Comparison of ENCODE assay signal across 17 cellular contexts in genomic region chr12:3744216-3744883, GRCh38. TPM values are rescaled to one million over a fixed set of nuclear protein-coding genes. Genes with fewer than 3 reads are reported as not detected.
DNase-seq lines count a peak whose midpoint lies in the region; ATAC-seq and TF ChIP-seq lines count a peak whose summit lies in the region.
"Had no signal": no experiment of that assay in that cellular context is flagged by ENCODE, and none has a peak within 500 bp of the region (broad histone marks: within the 10 kb centered on the region; RNA-seq: fewer than 3 reads in every experiment).

No MANE protein-coding gene starts in this region.

- H3K4me3 Mint-ChIP-seq in CD4-positive, alpha-beta T cell: no peak overlapping the region
- H3K4me3 Mint-ChIP-seq in activated CD8-positive, alpha-beta T cell treated with anti-CD3 and anti-CD28 coated beads, Interleukin-2, amount 10 ng/mL, durations not matched to agents 7 days and 5 days: peak overlapping the region; percentile 20

- DNase-seq in CD4-positive, alpha-beta T cell: no peak
- DNase-seq in activated CD8-positive, alpha-beta T cell treated with anti-CD3 and anti-CD28 coated beads, Interleukin-2, amount 10 ng/mL, durations not matched to agents 7 days and 5 days: no peak
- no peak for DNase-seq in left cardiac atrium
- no peak for DNase-seq in mucosa of gallbladder (ENCODE audit: low spot score)
- DNase-seq in thyroid gland: no peak
- DNase-seq in RPMI8226: no peak
- DNase-seq in caudate nucleus (lab: John Stamatoyannopoulos, UW): no peak
- DNase-seq: activated CD8-positive, alpha-beta memory T cell treated with anti-CD3 and anti-CD28 coated beads for 24 hours; BE2C; effector CD4-positive, alpha-beta T cell; NCI-H1105; NCI-H446 treated with DMSO at 0.1 percent for 48 hours; retina; stomach had no signal

- peaks cover 64% of the 10 kb centered on the region for H3K36me3 Mint-ChIP-seq in CD4-positive, alpha-beta T cell (ENCODE audit: low read depth)
- H3K36me3 Mint-ChIP-seq in activated CD8-positive, alpha-beta T cell treated with anti-CD3 and anti-CD28 coated beads, Interleukin-2, amount 10 ng/mL, durations not matched to agents 7 days and 5 days (ENCODE audit: low read depth): peaks cover 65% of the 10 kb centered on the region

- POLR2A ChIA-PET in CD4-positive, alpha-beta T cell (lab: Charles Lee): interaction anchor here (2.3 kb wide), 1 partner anchor 9 kb away, joined by 11 read pairs; the partner anchor contains the start of gene CRACR2A
- POLR2A ChIA-PET in activated CD8-positive, alpha-beta T cell treated with anti-CD3 and anti-CD28 coated beads, Interleukin-2, amount 10 ng/mL, durations not matched to agents 7 days and 5 days (lab: Charles Lee): interaction anchor here (1.8 to 1.9 kb wide), 2 partner anchors 9 to 15 kb away, joined by 13 to 14 read pairs; partner anchors contain the start of gene CRACR2A

- H3K9me3 Mint-ChIP-seq in CD4-positive, alpha-beta T cell: no peaks in the 10 kb centered on the region
- no peaks in the 10 kb centered on the region for H3K9me3 Mint-ChIP-seq in activated CD8-positive, alpha-beta T cell treated with anti-CD3 and anti-CD28 coated beads, Interleukin-2, amount 10 ng/mL, durations not matched to agents 7 days and 5 days (ENCODE audit: insufficient read depth)

- H3K36me3 ChIP-seq in thyroid gland: no peaks in the 10 kb centered on the region
- H3K36me3 ChIP-seq: BE2C, HAP-1, stomach had no signal

- CTCF ChIA-PET in CD4-positive, alpha-beta T cell (lab: Charles Lee): interaction anchor here (1.2 kb wide), 1 partner anchor 9 kb away, joined by 10 read pairs; the partner anchor contains the start of gene CRACR2A
- CTCF ChIA-PET in activated CD8-positive, alpha-beta T cell treated with anti-CD3 and anti-CD28 coated beads, Interleukin-2, amount 10 ng/mL, durations not matched to agents 7 days and 5 days (lab: Charles Lee): interaction anchor here (0.7 to 3.2 kb wide), 11 partner anchors 9 to 444 kb away, joined by 3 to 16 read pairs (median 4); partner anchors contain the start of gene CRACR2A

- intact Hi-C loops in CD4-positive, alpha-beta T cell (cut with DNase I, micrococcal nuclease): no loop called here
- intact Hi-C loops in left cardiac atrium (cut with DNase I) (no loop called here), thyroid gland (cut with DNase I) (no loop called here)

- H3K27ac Mint-ChIP-seq in CD4-positive, alpha-beta T cell: peak overlapping the region; percentile 58
- peak overlapping the region; percentile 51 for H3K27ac Mint-ChIP-seq in activated CD8-positive, alpha-beta T cell treated with anti-CD3 and anti-CD28 coated beads, Interleukin-2, amount 10 ng/mL, durations not matched to agents 7 days and 5 days

- no peak for ATAC-seq in CD4-positive, alpha-beta T cell (ENCODE audit: poor library complexity)
- peak; percentile 21 for ATAC-seq in HG02642 (IDR thresholded peaks at IDR 0.05; ENCODE audit: poor library complexity, unreplicated experiment)
- ATAC-seq in activated CD8-positive, alpha-beta T cell treated with anti-CD3 and anti-CD28 coated beads, Interleukin-2, amount 10 ng/mL, durations not matched to agents 7 days and 5 days: peak; percentile 42
- peak; percentile 7 to 14 for ATAC-seq in left cardiac atrium

- peaks cover 65% of the 10 kb centered on the region for H3K4me1 Mint-ChIP-seq in CD4-positive, alpha-beta T cell (ENCODE audit: low read depth)
- H3K4me1 Mint-ChIP-seq in activated CD8-positive, alpha-beta T cell treated with anti-CD3 and anti-CD28 coated beads, Interleukin-2, amount 10 ng/mL, durations not matched to agents 7 days and 5 days (ENCODE audit: low read depth): peaks cover 59% of the 10 kb centered on the region

- no peaks in the 10 kb centered on the region for H3K4me1 ChIP-seq in thyroid gland
- H3K4me1 ChIP-seq: BE2C, HAP-1 had no signal

- no peaks in the 10 kb centered on the region for H3K27me3 Mint-ChIP-seq in CD4-positive, alpha-beta T cell
- H3K27me3 Mint-ChIP-seq in activated CD8-positive, alpha-beta T cell treated with anti-CD3 and anti-CD28 coated beads, Interleukin-2, amount 10 ng/mL, durations not matched to agents 7 days and 5 days (ENCODE audit: low read depth): no peaks in the 10 kb centered on the region

- H3K27ac ChIP-seq in CD4-positive, alpha-beta T cell (ENCODE audit: low read depth, low read length): no peak overlapping the region
- H3K27ac ChIP-seq in thyroid gland (no peak overlapping the region), caudate nucleus (ENCODE audit: low read depth, low read length) (no peak overlapping the region)
- H3K27ac ChIP-seq: PC-9, stomach had no signal

- 79 to 84% methylated on average over 6 of the region's 6 CpGs for WGBS in thyroid gland, 2 donors

- TF ChIP-seq CTCF in CD4-positive, alpha-beta T cell (IDR thresholded peaks at IDR 0.05): no peak
- no peak for TF ChIP-seq CTCF in thyroid gland (IDR thresholded peaks at IDR 0.05)

- H3K9me3 ChIP-seq in CD4-positive, alpha-beta T cell (ENCODE audit: control insufficient read depth, low read length): no peaks in the 10 kb centered on the region
- H3K9me3 ChIP-seq in thyroid gland: no peaks in the 10 kb centered on the region
- H3K9me3 ChIP-seq: BE2C, HAP-1, stomach had no signal

- H3K4me3 ChIP-seq in thyroid gland (replicated peaks in 1 of 3): no peak overlapping the region
- H3K4me3 ChIP-seq: HAP-1, PC-9, stomach had no signal

- TF ChIP-seq POLR2A in thyroid gland (IDR thresholded peaks at IDR 0.05): no peak

- H3K27me3 ChIP-seq in CD4-positive, alpha-beta T cell (ENCODE audit: control insufficient read depth, insufficient read depth, low read length): no peaks in the 10 kb centered on the region
- H3K27me3 ChIP-seq in thyroid gland: no peaks in the 10 kb centered on the region
- H3K27me3 ChIP-seq: stomach had no signal

RNA-seq across cellular contexts. Expression of gene CRACR2A, which starts 8.6 kb away (rescaled TPM):
- total RNA-seq in CD4-positive, alpha-beta T cell: 10 to 100 TPM; 23.5 to 27.5 TPM
- 10 to 100 TPM; 38.5 to 40.1 TPM for total RNA-seq in activated CD8-positive, alpha-beta T cell treated with anti-CD3 and anti-CD28 coated beads, Interleukin-2, amount 10 ng/mL, durations not matched to agents 7 days and 5 days
- total RNA-seq in left cardiac atrium (10 to 100 TPM in 1 of 2 donors, 1 to 10 TPM in 1; 7.4 to 10.1 TPM), mucosa of gallbladder (5.3 TPM), thyroid gland (1 to 10 TPM; 1.2 to 7.9 (median 2.2) TPM)
- total RNA-seq: PC-9 had no signal
